ENCODE assay signal across 8 cellular contexts in genomic region chr21:39313042-39313456, GRCh38. TPM values are rescaled to one million over a fixed set of nuclear protein-coding genes. Genes with fewer than 3 reads are reported as not detected.
DNase-seq lines count a peak whose midpoint lies in the region; ATAC-seq, FAIRE-seq and TF ChIP-seq lines count a peak whose summit lies in the region.

No MANE protein-coding gene starts in this region.

- H3K4me1 Mint-ChIP-seq in WTC11 (peaks cover 13% of the 10 kb centered on the region), neural crest cell (peaks cover 26% of the 10 kb centered on the region)

- CTCF ChIA-PET in A549 (lab: Yijun Ruan, JAX) (interaction anchor here (1.2 to 2.2 kb wide), 2 partner anchors 18 to 74 kb away, joined by 3 to 6 read pairs; no protein-coding TSS in a partner anchor), WTC11 (lab: Charles Lee) (interaction anchor here (0.7 to 1.6 kb wide), 4 partner anchors 60 to 140 kb away, joined by 3 to 11 read pairs (median 4); no protein-coding TSS in a partner anchor)

- POLR2A ChIA-PET in A549 (lab: Yijun Ruan, JAX): interaction anchor here (0.6 to 1.4 kb wide), 7 partner anchors 10 to 74 kb away, joined by 3 to 7 read pairs (median 4); partner anchors contain the start of gene HMGN1
- POLR2A ChIA-PET in WTC11 (lab: Charles Lee): interaction anchor here (0.5 to 2.1 kb wide), 4 partner anchors 28 to 74 kb away, joined by 3 to 10 read pairs (median 6); partner anchors contain the start of gene HMGN1

- TF ChIP-seq POLR2A in A549 (IDR thresholded peaks at IDR 0.05; ENCODE audit: low read length): no peak

- no peaks in the 10 kb centered on the region for H3K9me3 Mint-ChIP-seq in WTC11
- H3K9me3 Mint-ChIP-seq in neural crest cell: no peaks in the 10 kb centered on the region

- no peak for TF ChIP-seq EP300 in A549 (IDR thresholded peaks at IDR 0.05)

- H3K36me3 Mint-ChIP-seq in WTC11 (peaks cover 35% of the 10 kb centered on the region), neural crest cell (ENCODE audit: low read depth) (peaks cover 14% of the 10 kb centered on the region)

- WGBS in A549 (ENCODE audit: missing lambda C conversion rate): no CpG with 5 or more reads among the region's 49 CpGs
- 1% methylated on average over 20 to 49 of the region's 49 CpGs for WGBS in esophagus, 2 donors

- ATAC-seq in A549: peak; percentile 23 to 65
- peak; percentile 8 for ATAC-seq in GM18498 (IDR thresholded peaks at IDR 0.05; ENCODE audit: unreplicated experiment)
- peak; percentile 12 for ATAC-seq in HG03280 (IDR thresholded peaks at IDR 0.05; ENCODE audit: unreplicated experiment)
- ATAC-seq in WTC11: peak; percentile 1

- no peaks in the 10 kb centered on the region for H3K27me3 ChIP-seq in esophagus (ENCODE audit: control insufficient read depth in 1 of 2, insufficient read depth in 2 of 2, low read length in 2 of 2)

- no peak for TF ChIP-seq RAD21 in A549 (conservative IDR thresholded peaks at IDR 0.05 in 1 of 2, IDR thresholded peaks at IDR 0.05 in 1 of 2)

- H3K4me3 ChIP-seq in A549 (peak overlapping the region; percentile 86), esophagus (ENCODE audit: low read depth in 1 of 2, low read length in 2 of 2) (peak overlapping the region; percentile 86 to 89)

- FAIRE-seq in A549 (lab: Jason Lieb, UNC): no peak

- H3K27me3 Mint-ChIP-seq in WTC11 (ENCODE audit: low read depth) (no peaks in the 10 kb centered on the region), neural crest cell (ENCODE audit: low read depth) (no peaks in the 10 kb centered on the region)

- peak overlapping the region; percentile 57 for H3K4me2 ChIP-seq in A549

- peak in 1 of 2 experiments; percentile 10 for DNase-seq in A549 (ENCODE audit: low read depth in 1 of 2, low spot score in 1 of 2)
- peak; percentile 40 for DNase-seq in WTC11 (ENCODE audit: low spot score)
- no peak for DNase-seq in neural crest cell (ENCODE audit: low read depth, low spot score)
- DNase-seq in dedifferentiated amniotic fluid mesenchymal stem cell (ENCODE audit: extremely low spot score): no peak
- no peak for DNase-seq in central memory CD4-positive, alpha-beta T cell

- no peak overlapping the region for H3K27ac Mint-ChIP-seq in WTC11
- no peak overlapping the region for H3K27ac Mint-ChIP-seq in neural crest cell (ENCODE audit: unreplicated experiment)

- peak overlapping the region; percentile 98 to 99 for H3K27ac ChIP-seq in A549
- H3K27ac ChIP-seq in esophagus (ENCODE audit: low read depth in 2 of 2, low read length in 1 of 2): peak overlapping the region; percentile 90 to 92

- H3K4me3 Mint-ChIP-seq in WTC11 (peak overlapping the region; percentile 74), neural crest cell (peak overlapping the region; percentile 91)

- TF ChIP-seq CTCF in A549 (IDR thresholded peaks at IDR 0.05) (no peak), WTC11 (IDR thresholded peaks at IDR 0.05) (no peak), neural crest cell (conservative IDR thresholded peaks at IDR 0.05) (no peak)

- no peaks in the 10 kb centered on the region for H3K36me3 ChIP-seq in esophagus (ENCODE audit: control insufficient read depth in 2 of 2, insufficient read depth in 2 of 2, low read length in 1 of 2)

- no peaks in the 10 kb centered on the region for H3K9me3 ChIP-seq in A549
- no peaks in the 10 kb centered on the region for H3K9me3 ChIP-seq in esophagus (ENCODE audit: control insufficient read depth in 2 of 2, insufficient read depth in 1 of 2, low read depth in 1 of 2, low read length in 1 of 2)

- H3K4me1 ChIP-seq in A549: peaks cover 17% of the 10 kb centered on the region; the same call in 2 of the 3 replicates
- H3K4me1 ChIP-seq in esophagus (ENCODE audit: control insufficient read depth in 2 of 2, insufficient read depth in 2 of 2, low read length in 1 of 2): peaks cover 0 to 2% of the 10 kb centered on the region in 2 donors

TF ChIP-seq in A549, 52 proteins besides CTCF, POLR2A, EP300 and RAD21:
- TF ChIP-seq PHF8 (IDR thresholded peaks at IDR 0.05; ENCODE audit: borderline replicate concordance, low read depth): peak; percentile 43; the same call in 1 of the 2 replicates
- TF ChIP-seq FOSL2 (IDR thresholded peaks at IDR 0.05): no peak
- TF ChIP-seq FOSL2 (CRISPR knock-in tag; IDR thresholded peaks at IDR 0.05): no peak
- TF ChIP-seq CHD2 (IDR thresholded peaks at IDR 0.05; ENCODE audit: low read length, partially characterized antibody): no peak

TF ChIP-seq in WTC11, 78 proteins besides CTCF, POLR2A, EP300 and RAD21:
- no peak for TF ChIP-seq NR3C1 (CRISPR knock-in tag; conservative IDR thresholded peaks at IDR 0.05; ENCODE audit: low read depth)
- TF ChIP-seq ZNF138 (CRISPR knock-in tag; conservative IDR thresholded peaks at IDR 0.05): no peak
- TF ChIP-seq GTF2I (CRISPR knock-in tag; conservative IDR thresholded peaks at IDR 0.05): no peak
- TF ChIP-seq PRRX2 (CRISPR knock-in tag; IDR thresholded peaks at IDR 0.05): no peak
- TF ChIP-seq ZNF396 (CRISPR knock-in tag; IDR thresholded peaks at IDR 0.05; ENCODE audit: borderline replicate concordance): no peak
- TF ChIP-seq, protein P1, sequence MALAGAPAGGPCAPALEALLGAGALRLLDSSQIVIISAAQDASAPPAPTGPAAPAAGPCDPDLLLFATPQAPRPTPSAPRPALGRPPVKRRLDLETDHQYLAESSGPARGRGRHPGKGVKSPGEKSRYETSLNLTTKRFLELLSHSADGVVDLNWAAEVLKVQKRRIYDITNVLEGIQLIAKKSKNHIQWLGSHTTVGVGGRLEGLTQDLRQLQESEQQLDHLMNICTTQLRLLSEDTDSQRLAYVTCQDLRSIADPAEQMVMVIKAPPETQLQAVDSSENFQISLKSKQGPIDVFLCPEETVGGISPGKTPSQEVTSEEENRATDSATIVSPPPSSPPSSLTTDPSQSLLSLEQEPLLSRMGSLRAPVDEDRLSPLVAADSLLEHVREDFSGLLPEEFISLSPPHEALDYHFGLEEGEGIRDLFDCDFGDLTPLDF (CRISPR knock-in tag; IDR thresholded peaks at IDR 0.05): no peak
- TF ChIP-seq, protein P2, sequence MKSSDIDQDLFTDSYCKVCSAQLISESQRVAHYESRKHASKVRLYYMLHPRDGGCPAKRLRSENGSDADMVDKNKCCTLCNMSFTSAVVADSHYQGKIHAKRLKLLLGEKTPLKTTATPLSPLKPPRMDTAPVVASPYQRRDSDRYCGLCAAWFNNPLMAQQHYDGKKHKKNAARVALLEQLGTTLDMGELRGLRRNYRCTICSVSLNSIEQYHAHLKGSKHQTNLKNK (CRISPR knock-in tag; IDR thresholded peaks at IDR 0.05): no peak
- no peak for TF ChIP-seq MYBL2 (CRISPR knock-in tag; IDR thresholded peaks at IDR 0.05)
- no peak for TF ChIP-seq GABPB1 (CRISPR knock-in tag; IDR thresholded peaks at IDR 0.05)
- TF ChIP-seq ATF1 (CRISPR knock-in tag; IDR thresholded peaks at IDR 0.05): no peak
- no peak for TF ChIP-seq STAT6 (CRISPR knock-in tag; conservative IDR thresholded peaks at IDR 0.05; ENCODE audit: low read depth)
- TF ChIP-seq, protein P3, sequence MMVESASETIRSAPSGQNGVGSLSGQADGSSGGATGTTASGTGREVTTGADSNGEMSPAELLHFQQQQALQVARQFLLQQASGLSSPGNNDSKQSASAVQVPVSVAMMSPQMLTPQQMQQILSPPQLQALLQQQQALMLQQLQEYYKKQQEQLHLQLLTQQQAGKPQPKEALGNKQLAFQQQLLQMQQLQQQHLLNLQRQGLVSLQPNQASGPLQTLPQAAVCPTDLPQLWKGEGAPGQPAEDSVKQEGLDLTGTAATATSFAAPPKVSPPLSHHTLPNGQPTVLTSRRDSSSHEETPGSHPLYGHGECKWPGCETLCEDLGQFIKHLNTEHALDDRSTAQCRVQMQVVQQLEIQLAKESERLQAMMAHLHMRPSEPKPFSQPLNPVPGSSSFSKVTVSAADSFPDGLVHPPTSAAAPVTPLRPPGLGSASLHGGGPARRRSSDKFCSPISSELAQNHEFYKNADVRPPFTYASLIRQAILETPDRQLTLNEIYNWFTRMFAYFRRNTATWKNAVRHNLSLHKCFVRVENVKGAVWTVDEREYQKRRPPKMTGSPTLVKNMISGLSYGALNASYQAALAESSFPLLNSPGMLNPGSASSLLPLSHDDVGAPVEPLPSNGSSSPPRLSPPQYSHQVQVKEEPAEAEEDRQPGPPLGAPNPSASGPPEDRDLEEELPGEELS (CRISPR knock-in tag; IDR thresholded peaks at IDR 0.05): no peak

RNA-seq across cellular contexts. Expression of gene BRWD1, which starts 0.4 kb away (rescaled TPM):
- polyA plus RNA-seq in A549 (2011; rRNA removed) (15.0 and 22.2 TPM in 2 replicates), A549 (2017; fragmentation: RNase III; extraction: RNeasy Plus Mini Kit Qiagen cat#74134 plus additional on column Dnase treatment) (6.4 to 6.9 TPM (median 6.6 TPM) in 3 replicates), esophagus (1 to 10 TPM; 7.1 to 8.3 TPM)
- polyA plus RNA-seq in A549 (2012; cell fraction: cytosol; rRNA removed): 4.7 and 5.0 TPM in 2 replicates
- polyA plus RNA-seq in A549 (2012; cell fraction: nucleus; rRNA removed): 2.7 and 3.7 TPM in 2 replicates
- 23.7 and 26.5 TPM in 2 replicates for polyA minus RNA-seq in A549 (2011; rRNA and poly(A)+ RNA removed)
- total RNA-seq in WTC11 (2021) (48.8 to 53.3 TPM (median 52.5 TPM) in 3 replicates), neural crest cell (38.4 and 42.8 TPM in 2 replicates)

RNA-seq across cellular contexts. Expression of gene HMGN1, which starts 35.8 kb away (rescaled TPM):
- polyA plus RNA-seq in A549 (2011; rRNA removed) (173 and 222 TPM in 2 replicates), A549 (2017; fragmentation: RNase III; extraction: RNeasy Plus Mini Kit Qiagen cat#74134 plus additional on column Dnase treatment) (256 to 269 TPM (median 265 TPM) in 3 replicates), esophagus (100 to 1,000 TPM; 148 to 171 TPM)
- polyA plus RNA-seq in A549 (2012; cell fraction: cytosol; rRNA removed): 78.0 and 85.1 TPM in 2 replicates
- polyA plus RNA-seq in A549 (2012; cell fraction: nucleus; rRNA removed): 46.9 and 71.9 TPM in 2 replicates
- 17.6 and 20.0 TPM in 2 replicates for polyA minus RNA-seq in A549 (2011; rRNA and poly(A)+ RNA removed)
- total RNA-seq in WTC11 (2021) (469 to 522 TPM (median 522 TPM) in 3 replicates), neural crest cell (581 and 589 TPM in 2 replicates)
